Comparison of ENCODE assay signal across 1 cellular context in genomic region chr5:160008877-160009590, GRCh38.
TF ChIP-seq lines count a peak whose summit lies in the region.

Gene TTC1 (plus strand): TSS chr5:160009139. CDS start chr5:160010529, 1,390 bp downstream.

TF ChIP-seq in HepG2, 621 proteins besides CTCF, POLR2A, EP300 and RAD21 (continued from another document and continues in another):
- no peak for TF ChIP-seq ETS1 (CRISPR knock-in tag; IDR thresholded peaks at IDR 0.05)
- TF ChIP-seq ZNF143 (CRISPR knock-in tag; IDR thresholded peaks at IDR 0.05) = peak; percentile 95
- no peak for TF ChIP-seq HMG20B (CRISPR knock-in tag; conservative IDR thresholded peaks at IDR 0.05)
- TF ChIP-seq ZIK1 (CRISPR knock-in tag; IDR thresholded peaks at IDR 0.05; ENCODE audit: borderline replicate concordance, low read depth) = no peak
- TF ChIP-seq ZHX2 (IDR thresholded peaks at IDR 0.05; ENCODE audit: low read depth) = peak; percentile 97
- TF ChIP-seq ZHX2 (CRISPR knock-in tag; IDR thresholded peaks at IDR 0.05; ENCODE audit: borderline replicate concordance) = no peak
- TF ChIP-seq ZNF800 (CRISPR knock-in tag; IDR thresholded peaks at IDR 0.05) = no peak
- TF ChIP-seq RBM22 (optimal IDR thresholded peaks at IDR 0.05; ENCODE audit: low read length) = no peak
- TF ChIP-seq ZNF318 (CRISPR knock-in tag; IDR thresholded peaks at IDR 0.05) = no peak
- peak; percentile 91 for TF ChIP-seq POGZ (CRISPR knock-in tag; IDR thresholded peaks at IDR 0.05)
- TF ChIP-seq ZFP82 (CRISPR knock-in tag; IDR thresholded peaks at IDR 0.05; ENCODE audit: borderline replicate concordance) = no peak
- no peak for TF ChIP-seq NFE2 (CRISPR knock-in tag; IDR thresholded peaks at IDR 0.05)
- TF ChIP-seq ZNF773 (CRISPR knock-in tag; IDR thresholded peaks at IDR 0.05; ENCODE audit: borderline replicate concordance) = no peak
- no peak for TF ChIP-seq ZNF570 (CRISPR knock-in tag; IDR thresholded peaks at IDR 0.05; ENCODE audit: borderline replicate concordance)
- peak; percentile 76; the same call in 1 of the 2 replicates for TF ChIP-seq MYNN (CRISPR knock-in tag; IDR thresholded peaks at IDR 0.05; ENCODE audit: low read depth)
- TF ChIP-seq GPN1 (CRISPR knock-in tag; IDR thresholded peaks at IDR 0.05; ENCODE audit: borderline replicate concordance) = no peak
- TF ChIP-seq ATF4 (CRISPR knock-in tag; IDR thresholded peaks at IDR 0.05) = no peak
- TF ChIP-seq PRMT3 (CRISPR knock-in tag; IDR thresholded peaks at IDR 0.05; ENCODE audit: borderline replicate concordance, low read depth) = no peak
- no peak for TF ChIP-seq NFAT5 (CRISPR knock-in tag; IDR thresholded peaks at IDR 0.05)
- TF ChIP-seq ZSCAN25 (CRISPR knock-in tag; IDR thresholded peaks at IDR 0.05) = no peak
- no peak for TF ChIP-seq ZSCAN20 (CRISPR knock-in tag; IDR thresholded peaks at IDR 0.05; ENCODE audit: borderline replicate concordance)
- no peak for TF ChIP-seq MATR3 (CRISPR knock-in tag; IDR thresholded peaks at IDR 0.05)
- no peak for TF ChIP-seq AGO2 (optimal IDR thresholded peaks at IDR 0.05; ENCODE audit: low read depth, low read length)
- peak; percentile 46; the same call in 1 of the 2 replicates for TF ChIP-seq YEATS4 (CRISPR knock-in tag; IDR thresholded peaks at IDR 0.05; ENCODE audit: borderline replicate concordance)
- no peak for TF ChIP-seq ZNF557 (CRISPR knock-in tag; IDR thresholded peaks at IDR 0.05)
- no peak for TF ChIP-seq SSRP1 (CRISPR knock-in tag; IDR thresholded peaks at IDR 0.05)
- peak; percentile 80 for TF ChIP-seq HCFC1 (IDR thresholded peaks at IDR 0.05; ENCODE audit: low read depth, low read length)
